1 cellular context compared by ENCODE assay signal in the genomic region with DNA sequence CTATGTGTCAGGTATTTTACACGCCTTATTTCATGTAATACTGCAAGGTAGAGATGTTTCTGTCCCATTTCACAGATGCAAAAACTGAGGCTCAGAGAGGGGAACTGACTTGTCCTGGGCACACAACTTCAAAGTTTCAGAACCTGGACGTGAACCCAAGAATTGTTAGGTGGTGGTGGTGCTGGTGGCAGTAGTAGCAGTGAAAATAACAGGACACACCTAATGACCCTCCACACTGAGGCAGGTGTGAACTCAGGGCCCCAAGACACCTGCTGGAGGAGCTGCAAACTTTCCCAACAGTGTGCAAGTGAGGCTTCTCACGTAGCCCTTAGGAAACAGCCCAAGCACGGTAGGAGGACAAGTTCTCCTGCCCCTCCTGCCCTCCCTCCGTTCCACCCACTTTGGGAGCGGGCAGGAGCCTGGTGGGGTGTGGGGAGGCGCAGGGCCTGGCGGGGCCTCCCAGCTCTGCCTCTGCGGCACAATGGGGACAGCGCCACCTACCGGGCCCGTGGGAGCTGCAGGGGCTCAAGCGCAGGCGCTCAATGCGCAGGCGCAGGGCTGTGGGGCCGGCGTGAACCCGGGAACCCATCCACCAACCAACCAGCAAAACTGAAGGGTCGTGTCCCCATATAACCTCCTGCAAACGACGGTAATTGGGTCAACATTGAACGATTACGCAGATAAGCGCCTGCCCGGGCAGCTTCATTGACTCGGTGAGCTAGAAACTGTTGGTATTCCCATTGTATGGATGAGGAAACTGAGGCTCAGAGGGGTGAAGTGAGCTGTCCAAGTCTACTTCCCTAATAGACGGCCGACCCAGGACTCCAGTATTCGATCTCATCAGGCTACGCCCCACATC.
TF ChIP-seq lines count a peak whose summit lies in the region.

No MANE protein-coding gene starts in this region.

TF ChIP-seq in GM23338, 12 proteins besides CTCF, POLR2A, EP300 and RAD21:
- TF ChIP-seq, protein P1, sequence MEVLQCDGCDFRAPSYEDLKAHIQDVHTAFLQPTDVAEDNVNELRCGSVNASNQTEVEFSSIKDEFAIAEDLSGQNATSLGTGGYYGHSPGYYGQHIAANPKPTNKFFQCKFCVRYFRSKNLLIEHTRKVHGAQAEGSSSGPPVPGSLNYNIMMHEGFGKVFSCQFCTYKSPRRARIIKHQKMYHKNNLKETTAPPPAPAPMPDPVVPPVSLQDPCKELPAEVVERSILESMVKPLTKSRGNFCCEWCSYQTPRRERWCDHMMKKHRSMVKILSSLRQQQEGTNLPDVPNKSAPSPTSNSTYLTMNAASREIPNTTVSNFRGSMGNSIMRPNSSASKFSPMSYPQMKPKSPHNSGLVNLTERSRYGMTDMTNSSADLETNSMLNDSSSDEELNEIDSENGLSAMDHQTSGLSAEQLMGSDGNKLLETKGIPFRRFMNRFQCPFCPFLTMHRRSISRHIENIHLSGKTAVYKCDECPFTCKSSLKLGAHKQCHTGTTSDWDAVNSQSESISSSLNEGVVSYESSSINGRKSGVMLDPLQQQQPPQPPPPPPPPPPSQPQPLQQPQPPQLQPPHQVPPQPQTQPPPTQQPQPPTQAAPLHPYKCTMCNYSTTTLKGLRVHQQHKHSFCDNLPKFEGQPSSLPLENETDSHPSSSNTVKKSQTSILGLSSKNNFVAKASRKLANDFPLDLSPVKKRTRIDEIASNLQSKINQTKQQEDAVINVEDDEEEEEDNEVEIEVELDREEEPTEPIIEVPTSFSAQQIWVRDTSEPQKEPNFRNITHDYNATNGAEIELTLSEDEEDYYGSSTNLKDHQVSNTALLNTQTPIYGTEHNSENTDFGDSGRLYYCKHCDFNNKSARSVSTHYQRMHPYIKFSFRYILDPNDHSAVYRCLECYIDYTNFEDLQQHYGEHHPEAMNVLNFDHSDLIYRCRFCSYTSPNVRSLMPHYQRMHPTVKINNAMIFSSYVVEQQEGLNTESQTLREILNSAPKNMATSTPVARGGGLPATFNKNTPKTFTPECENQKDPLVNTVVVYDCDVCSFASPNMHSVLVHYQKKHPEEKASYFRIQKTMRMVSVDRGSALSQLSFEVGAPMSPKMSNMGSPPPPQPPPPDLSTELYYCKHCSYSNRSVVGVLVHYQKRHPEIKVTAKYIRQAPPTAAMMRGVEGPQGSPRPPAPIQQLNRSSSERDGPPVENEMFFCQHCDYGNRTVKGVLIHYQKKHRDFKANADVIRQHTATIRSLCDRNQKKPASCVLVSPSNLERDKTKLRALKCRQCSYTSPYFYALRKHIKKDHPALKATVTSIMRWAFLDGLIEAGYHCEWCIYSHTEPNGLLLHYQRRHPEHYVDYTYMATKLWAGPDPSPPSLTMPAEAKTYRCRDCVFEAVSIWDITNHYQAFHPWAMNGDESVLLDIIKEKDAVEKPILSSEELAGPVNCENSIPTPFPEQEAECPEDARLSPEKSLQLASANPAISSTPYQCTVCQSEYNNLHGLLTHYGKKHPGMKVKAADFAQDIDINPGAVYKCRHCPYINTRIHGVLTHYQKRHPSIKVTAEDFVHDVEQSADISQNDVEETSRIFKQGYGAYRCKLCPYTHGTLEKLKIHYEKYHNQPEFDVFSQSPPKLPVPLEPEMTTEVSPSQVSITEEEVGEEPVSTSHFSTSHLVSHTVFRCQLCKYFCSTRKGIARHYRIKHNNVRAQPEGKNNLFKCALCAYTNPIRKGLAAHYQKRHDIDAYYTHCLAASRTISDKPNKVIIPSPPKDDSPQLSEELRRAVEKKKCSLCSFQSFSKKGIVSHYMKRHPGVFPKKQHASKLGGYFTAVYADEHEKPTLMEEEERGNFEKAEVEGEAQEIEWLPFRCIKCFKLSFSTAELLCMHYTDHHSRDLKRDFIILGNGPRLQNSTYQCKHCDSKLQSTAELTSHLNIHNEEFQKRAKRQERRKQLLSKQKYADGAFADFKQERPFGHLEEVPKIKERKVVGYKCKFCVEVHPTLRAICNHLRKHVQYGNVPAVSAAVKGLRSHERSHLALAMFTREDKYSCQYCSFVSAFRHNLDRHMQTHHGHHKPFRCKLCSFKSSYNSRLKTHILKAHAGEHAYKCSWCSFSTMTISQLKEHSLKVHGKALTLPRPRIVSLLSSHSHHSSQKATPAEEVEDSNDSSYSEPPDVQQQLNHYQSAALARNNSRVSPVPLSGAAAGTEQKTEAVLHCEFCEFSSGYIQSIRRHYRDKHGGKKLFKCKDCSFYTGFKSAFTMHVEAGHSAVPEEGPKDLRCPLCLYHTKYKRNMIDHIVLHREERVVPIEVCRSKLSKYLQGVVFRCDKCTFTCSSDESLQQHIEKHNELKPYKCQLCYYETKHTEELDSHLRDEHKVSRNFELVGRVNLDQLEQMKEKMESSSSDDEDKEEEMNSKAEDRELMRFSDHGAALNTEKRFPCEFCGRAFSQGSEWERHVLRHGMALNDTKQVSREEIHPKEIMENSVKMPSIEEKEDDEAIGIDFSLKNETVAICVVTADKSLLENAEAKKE (CRISPR knock-in tag; IDR thresholded peaks at IDR 0.05): no peak
- TF ChIP-seq CREB1 (CRISPR knock-in tag; IDR thresholded peaks at IDR 0.05; ENCODE audit: low read depth): 0 out of 2 replicates have a peak, but pooled peaks have one; percentile 40
TF ChIP-seq in GM23338: peak in this region for 1.
